Comparison of ENCODE assay signal across 13 cellular contexts in genomic region chr11:5605849-5606248, GRCh38. TPM values are rescaled to one million over a fixed set of nuclear protein-coding genes. Genes with fewer than 3 reads are reported as not detected.
DNase-seq lines count a peak whose midpoint lies in the region; ATAC-seq, FAIRE-seq and TF ChIP-seq lines count a peak whose summit lies in the region.
"Had no signal": no experiment of that assay in that cellular context is flagged by ENCODE, and none has a peak within 500 bp of the region (broad histone marks: within the 10 kb centered on the region; RNA-seq: fewer than 3 reads in every experiment).

No MANE protein-coding gene starts in this region.

- no peaks in the 10 kb centered on the region for H3K9me3 Mint-ChIP-seq in T-cell
- H3K9me3 Mint-ChIP-seq: CD8-positive, alpha-beta memory T cell; immature natural killer cell; T-helper 2 cell treated with Interferon-gamma antibody and Interleukin-4, amounts not matched to agents 5 μg/mL and 100 μg/mL, for 36 hours had no signal

- no peaks in the 10 kb centered on the region for H3K36me3 ChIP-seq in OCI-LY1 (ENCODE audit: insufficient read depth, low read length)

- no peak overlapping the region for H3K9ac ChIP-seq in OCI-LY1 (ENCODE audit: low read length)

- H3K4me1 ChIP-seq in OCI-LY1 (ENCODE audit: insufficient read depth, low read length, severe bottlenecking): no peaks in the 10 kb centered on the region

- no peak for ATAC-seq in T-cell (replicated peaks in 1 of 4)

- no peaks in the 10 kb centered on the region for H3K27me3 ChIP-seq in OCI-LY1 (ENCODE audit: insufficient read depth, low read length)

- peak; percentile 25; the same call in 1 of the 2 replicates for TF ChIP-seq CTCF in OCI-LY1 (IDR thresholded peaks at IDR 0.05; ENCODE audit: low read length)
- peak; percentile 22 for TF ChIP-seq CTCF in fibroblast of the aortic adventitia (IDR thresholded peaks at IDR 0.05; ENCODE audit: insufficient read depth, low read length)

- no peaks in the 10 kb centered on the region for H3K36me3 Mint-ChIP-seq in T-cell
- H3K36me3 Mint-ChIP-seq: immature natural killer cell had no signal

- no peak overlapping the region for H3K27ac Mint-ChIP-seq in T-cell
- H3K27ac Mint-ChIP-seq: immature natural killer cell; T-helper 2 cell treated with Interferon-gamma antibody and Interleukin-4, amounts not matched to agents 5 μg/mL and 100 μg/mL, for 36 hours had no signal

- no peaks in the 10 kb centered on the region for H3F3A ChIP-seq in OCI-LY1 (ENCODE audit: insufficient read depth, low read length)

- no peak overlapping the region for H3K4me2 ChIP-seq in OCI-LY1 (ENCODE audit: low read length)

- H3K9me2 ChIP-seq in OCI-LY1 (ENCODE audit: low read depth, low read length): no peaks in the 10 kb centered on the region

- H3K27me3 Mint-ChIP-seq in T-cell: no peaks in the 10 kb centered on the region

- no peaks in the 10 kb centered on the region for H3K79me2 ChIP-seq in OCI-LY1 (ENCODE audit: insufficient read depth, low read length)

- H2AFZ ChIP-seq in OCI-LY1 (ENCODE audit: low read length): no peak overlapping the region

- no peak overlapping the region for H3K4me3 Mint-ChIP-seq in T-cell
- H3K4me3 Mint-ChIP-seq: CD8-positive, alpha-beta memory T cell; immature natural killer cell; T-helper 2 cell treated with Interferon-gamma antibody and Interleukin-4, amounts not matched to agents 5 μg/mL and 100 μg/mL, for 36 hours had no signal

- POLR2A ChIA-PET in T-cell (lab: Charles Lee): no interaction called here

- H3K4me1 Mint-ChIP-seq in T-cell: peaks cover 0 to 3% (median 0%) of the 10 kb centered on the region in 3 donors
- H3K4me1 Mint-ChIP-seq: CD8-positive, alpha-beta memory T cell; immature natural killer cell had no signal

- no peak overlapping the region for H3K4me3 ChIP-seq in OCI-LY1 (ENCODE audit: low read depth, low read length, poor library complexity, severe bottlenecking)
- H3K4me3 ChIP-seq in fibroblast of the aortic adventitia (ENCODE audit: low read depth, low read length): no peak overlapping the region
- H3K4me3 ChIP-seq: coronary artery had no signal

- no peaks in the 10 kb centered on the region for H4K20me1 ChIP-seq in OCI-LY1 (ENCODE audit: insufficient read depth, low read length)

- CTCF ChIA-PET in T-cell (lab: Charles Lee): no interaction called here

- FAIRE-seq in frontal cortex (lab: Jason Lieb, UNC): no peak

- H3K9me3 ChIP-seq in OCI-LY1 (ENCODE audit: low read length): no peaks in the 10 kb centered on the region

- H3K27ac ChIP-seq in OCI-LY1 (ENCODE audit: low read depth, low read length, poor library complexity, severe bottlenecking): no peak overlapping the region
- H3K27ac ChIP-seq: coronary artery had no signal

- DNase-seq in AG08396 (ENCODE audit: low spot score) (peak; percentile 59), fibroblast of the aortic adventitia (ENCODE audit: low read depth) (peak; percentile 93), T-cell (no peak), inferior parietal cortex (ENCODE audit: extremely low spot score) (no peak), frontal cortex (ENCODE audit: low spot score in 2 of 2) (no peak)
- DNase-seq: activated CD8-positive, alpha-beta memory T cell treated with anti-CD3 and anti-CD28 coated beads, Interleukin-2, amount 50 U/mL, for 4 hours; CD8-positive, alpha-beta memory T cell; immature natural killer cell; NCI-H524; occipital lobe had no signal

RNA-seq across cellular contexts. Expression of gene TRIM6, which starts 9.4 kb away (rescaled TPM):
- 4.7 and 5.3 TPM in 2 replicates for total RNA-seq in fibroblast of the aortic adventitia (ENCODE audit: low replicate concordance)
- under 1 TPM in 2 of 5 donors, not detected in 3; 0.13 to 0.14 TPM for total RNA-seq in T-cell
- 0.41 TPM for total RNA-seq in frontal cortex

RNA-seq across cellular contexts. Expression of gene TRIM34, which starts 19.0 kb away (rescaled TPM):
- total RNA-seq in fibroblast of the aortic adventitia (ENCODE audit: low replicate concordance) (15.5 and 41.0 TPM in 2 replicates), T-cell (10 to 100 TPM in 3 of 5 donors, 1 to 10 TPM in 2; 7.4 to 13.5 (median 10.4) TPM), frontal cortex (1.6 TPM)

RNA-seq across cellular contexts. Expression of gene OR52B6, which starts 25.2 kb away (rescaled TPM):
- not detected in 2 replicates for total RNA-seq in fibroblast of the aortic adventitia (ENCODE audit: low replicate concordance)
- not detected for total RNA-seq in T-cell
- total RNA-seq in frontal cortex: not detected
- total RNA-seq: CD8-positive, alpha-beta memory T cell; occipital lobe had no signal

RNA-seq across cellular contexts. Expression of gene OR52H1, which starts 57.5 kb away (rescaled TPM):
- total RNA-seq in fibroblast of the aortic adventitia (ENCODE audit: low replicate concordance) (0.41 and 0.81 TPM in 2 replicates), T-cell (under 1 TPM in 2 of 5 donors, not detected in 3; 0.25 to 0.26 TPM), frontal cortex (0.41 TPM)
- total RNA-seq: CD8-positive, alpha-beta memory T cell had no signal

Comparison
In these comparisons a context has a peak if more than half of its experiments do, and no peak if none do; other contexts are left out.
1. DNase-seq: peak in AG08396 (single experiment) and fibroblast of the aortic adventitia (single experiment); none in T-cell (0 of 34), inferior parietal cortex (single experiment) and frontal cortex (0 of 2).